Comparison of ENCODE assay signal across 1 cellular context in genomic region chr6:22003219-22003779, GRCh38.
TF ChIP-seq lines count a peak whose summit lies in the region.

No MANE protein-coding gene starts in this region.

TF ChIP-seq in SK-N-SH, 30 proteins besides CTCF, POLR2A, EP300 and RAD21 (continued from another document):
- no peak for TF ChIP-seq IRF3 (IDR thresholded peaks at IDR 0.05; ENCODE audit: low read depth, low read length)
- no peak for TF ChIP-seq FOXJ3 (CRISPR knock-in tag; IDR thresholded peaks at IDR 0.05)
- TF ChIP-seq CHD2 (IDR thresholded peaks at IDR 0.05; ENCODE audit: low read length, partially characterized antibody): no peak
- no peak for TF ChIP-seq RXRA (IDR thresholded peaks at IDR 0.05; ENCODE audit: borderline replicate concordance, low read depth)
- no peak for TF ChIP-seq NFIC (IDR thresholded peaks at IDR 0.05; ENCODE audit: borderline replicate concordance)
- no peak for TF ChIP-seq RCOR1 (IDR thresholded peaks at IDR 0.05; ENCODE audit: low read length)
TF ChIP-seq in SK-N-SH: peak in this region for 0.
